In the genomic region with DNA sequence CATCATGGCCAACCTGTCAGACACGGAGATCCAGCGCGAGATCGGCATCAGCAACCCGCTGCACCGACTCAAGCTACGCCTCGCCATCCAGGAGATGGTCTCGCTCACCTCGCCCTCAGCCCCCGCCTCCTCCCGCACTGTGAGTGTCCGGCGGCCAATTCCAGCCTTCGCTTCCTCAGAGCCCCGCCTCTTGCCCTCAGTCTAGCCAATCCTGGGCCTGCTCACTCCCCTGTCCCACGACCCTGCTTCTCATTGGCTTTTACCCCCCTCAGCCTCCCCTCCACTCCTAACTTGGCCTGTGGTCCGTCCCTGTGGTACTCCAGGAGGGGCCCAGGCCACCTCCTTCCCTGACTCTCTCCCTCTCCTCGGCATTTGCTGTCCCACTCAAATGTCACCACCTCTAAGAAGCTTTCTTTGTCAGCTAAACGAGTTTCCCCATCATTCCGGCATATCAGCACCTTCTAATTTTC, we compare ENCODE assay signal across 9 cellular contexts. TPM values are rescaled to one million over a fixed set of nuclear protein-coding genes. Genes with fewer than 3 reads are reported as not detected.
DNase-seq lines count a peak whose midpoint lies in the region; ATAC-seq and TF ChIP-seq lines count a peak whose summit lies in the region.
"Had no signal": no experiment of that assay in that cellular context is flagged by ENCODE, and none has a peak within 500 bp of the region (broad histone marks: within the 10 kb centered on the region; RNA-seq: fewer than 3 reads in every experiment).

No MANE protein-coding gene starts in this region.

- intact Hi-C loops in activated naive CD4-positive, alpha-beta T cell treated with anti-CD3 and anti-CD28 coated beads for 36 hours (cut with micrococcal nuclease): no loop called here

- H3K27ac ChIP-seq in C4-2B: peak overlapping the region; percentile 48
- H3K27ac ChIP-seq in foreskin keratinocyte: no peak overlapping the region

- DNase-seq in H7 (peak; percentile 98), NCI-H774 (lab: John Stamatoyannopoulos, UW) (peak; percentile 89), foreskin keratinocyte (peak in 1 of 2 donors; percentile 68), nephron progenitor cell (peak; percentile 95), superior temporal gyrus (ENCODE audit: extremely low spot score) (peak; percentile 90), NOMO-1 treated with DMSO at 0.1 percent for 48 hours (lab: John Stamatoyannopoulos, UW; ENCODE audit: unreplicated experiment) (no peak)
- DNase-seq in activated naive CD4-positive, alpha-beta T cell treated with anti-CD3 and anti-CD28 coated beads for 36 hours: peak; percentile 80

- peaks cover 1% of the 10 kb centered on the region; the same call in 1 of the 2 replicates for H3K36me3 ChIP-seq in H7 (replicated peaks; ENCODE audit: control insufficient read depth, insufficient read depth, low read length)

- peaks cover 14% of the 10 kb centered on the region for H3K4me1 Mint-ChIP-seq in activated naive CD4-positive, alpha-beta T cell treated with anti-CD3 and anti-CD28 coated beads for 36 hours (ENCODE audit: low read depth)
- H3K4me1 Mint-ChIP-seq in nephron progenitor cell: peaks cover 48% of the 10 kb centered on the region

- H3K36me3 Mint-ChIP-seq in activated naive CD4-positive, alpha-beta T cell treated with anti-CD3 and anti-CD28 coated beads for 36 hours (ENCODE audit: low read depth): no peaks in the 10 kb centered on the region
- peaks cover under 1% of the 10 kb centered on the region for H3K36me3 Mint-ChIP-seq in nephron progenitor cell (ENCODE audit: low read depth)
- H3K36me3 Mint-ChIP-seq: IgD-negative memory B cell had no signal

- H3K4me3 Mint-ChIP-seq in activated naive CD4-positive, alpha-beta T cell treated with anti-CD3 and anti-CD28 coated beads for 36 hours: peak overlapping the region; percentile 67
- peak overlapping the region; percentile 90 for H3K4me3 Mint-ChIP-seq in nephron progenitor cell

- H3K27ac Mint-ChIP-seq in activated naive CD4-positive, alpha-beta T cell treated with anti-CD3 and anti-CD28 coated beads for 36 hours: no peak overlapping the region
- no peak overlapping the region for H3K27ac Mint-ChIP-seq in nephron progenitor cell

- no peaks in the 10 kb centered on the region for H3K4me1 ChIP-seq in foreskin keratinocyte

- H3K9me3 Mint-ChIP-seq in activated naive CD4-positive, alpha-beta T cell treated with anti-CD3 and anti-CD28 coated beads for 36 hours: no peaks in the 10 kb centered on the region
- no peaks in the 10 kb centered on the region for H3K9me3 Mint-ChIP-seq in nephron progenitor cell
- H3K9me3 Mint-ChIP-seq: IgD-negative memory B cell had no signal

- CTCF ChIA-PET in activated naive CD4-positive, alpha-beta T cell treated with anti-CD3 and anti-CD28 coated beads for 36 hours (lab: Charles Lee): interaction anchor here (0.7 to 3.2 kb wide), 3 partner anchors 45 to 150 kb away, joined by 3 to 9 read pairs (median 4); partner anchors contain the start of genes GYS1 and RUVBL2

- H3K27me3 ChIP-seq in H7 (ENCODE audit: control insufficient read depth, insufficient read depth, low read length) (peaks cover 4% of the 10 kb centered on the region; the same call in 1 of the 2 replicates), foreskin keratinocyte (no peaks in the 10 kb centered on the region)

- peak; percentile 89 for ATAC-seq in foreskin keratinocyte

- peaks cover 25% of the 10 kb centered on the region for H3K27me3 Mint-ChIP-seq in activated naive CD4-positive, alpha-beta T cell treated with anti-CD3 and anti-CD28 coated beads for 36 hours (ENCODE audit: low read depth)
- H3K27me3 Mint-ChIP-seq in nephron progenitor cell (ENCODE audit: low read depth, poor library complexity): peaks cover 6% of the 10 kb centered on the region

- H3K4me3 ChIP-seq in H7 (ENCODE audit: insufficient read depth, low read depth, low read length): peak overlapping the region; percentile 53

- TF ChIP-seq CTCF in C4-2B (conservative IDR thresholded peaks at IDR 0.05): no peak
- TF ChIP-seq CTCF in foreskin keratinocyte (conservative IDR thresholded peaks at IDR 0.05): no peak
- TF ChIP-seq CTCF in nephron progenitor cell (IDR thresholded peaks at IDR 0.05): no peak

RNA-seq across cellular contexts. Expression of gene HRC, which starts 12.3 kb away (rescaled TPM):
- 0.45 and 0.81 TPM in 2 replicates for total RNA-seq in H7 (2014; rRNA removed; shearing (Covaris generic))
- not detected for total RNA-seq in activated naive CD4-positive, alpha-beta T cell treated with anti-CD3 and anti-CD28 coated beads for 36 hours
- total RNA-seq in foreskin keratinocyte: not detected in 2 replicates
- not detected in 2 replicates for polyA plus RNA-seq in foreskin keratinocyte
- polyA plus RNA-seq: IgD-negative memory B cell had no signal

RNA-seq across cellular contexts. Expression of gene TRPM4, which starts 14.7 kb away (rescaled TPM):
- 10.2 and 12.8 TPM in 2 replicates for total RNA-seq in H7 (2014; rRNA removed; shearing (Covaris generic))
- total RNA-seq in activated naive CD4-positive, alpha-beta T cell treated with anti-CD3 and anti-CD28 coated beads for 36 hours: under 1 TPM; 0.22 to 0.62 TPM
- total RNA-seq in foreskin keratinocyte: 17.6 and 18.7 TPM in 2 replicates
- 15.4 and 15.6 TPM in 2 replicates for polyA plus RNA-seq in foreskin keratinocyte
- polyA plus RNA-seq: IgD-negative memory B cell had no signal

RNA-seq across cellular contexts. Expression of gene PPFIA3, which starts 23.6 kb away (rescaled TPM):
- total RNA-seq in H7 (2014; rRNA removed; shearing (Covaris generic)): 21.1 and 23.6 TPM in 2 replicates
- total RNA-seq in activated naive CD4-positive, alpha-beta T cell treated with anti-CD3 and anti-CD28 coated beads for 36 hours: 1 to 10 TPM; 4.6 to 4.9 TPM
- 9.8 and 9.9 TPM in 2 replicates for total RNA-seq in foreskin keratinocyte
- 9.4 and 10.3 TPM in 2 replicates for polyA plus RNA-seq in foreskin keratinocyte
- polyA plus RNA-seq: IgD-negative memory B cell had no signal

RNA-seq across cellular contexts. Expression of gene C19orf73, which starts 24.0 kb away (rescaled TPM):
- total RNA-seq in H7 (2014; rRNA removed; shearing (Covaris generic)): 1.4 and 3.2 TPM in 2 replicates
- total RNA-seq in activated naive CD4-positive, alpha-beta T cell treated with anti-CD3 and anti-CD28 coated beads for 36 hours: 1 to 10 TPM; 1.5 to 1.9 TPM
- 0.71 and 1.2 TPM in 2 replicates for total RNA-seq in foreskin keratinocyte
- polyA plus RNA-seq in foreskin keratinocyte: 2.0 TPM in 2 replicates

RNA-seq across cellular contexts. Expression of gene LIN7B, which starts 28.7 kb away (rescaled TPM):
- total RNA-seq in H7 (2014; rRNA removed; shearing (Covaris generic)): 2.2 and 4.1 TPM in 2 replicates
- 1 to 10 TPM; 3.4 to 3.8 TPM for total RNA-seq in activated naive CD4-positive, alpha-beta T cell treated with anti-CD3 and anti-CD28 coated beads for 36 hours
- 2.4 and 3.0 TPM in 2 replicates for total RNA-seq in foreskin keratinocyte
- 3.8 and 4.3 TPM in 2 replicates for polyA plus RNA-seq in foreskin keratinocyte
